ENCODE assay signal across 21 cellular contexts in the genomic region with DNA sequence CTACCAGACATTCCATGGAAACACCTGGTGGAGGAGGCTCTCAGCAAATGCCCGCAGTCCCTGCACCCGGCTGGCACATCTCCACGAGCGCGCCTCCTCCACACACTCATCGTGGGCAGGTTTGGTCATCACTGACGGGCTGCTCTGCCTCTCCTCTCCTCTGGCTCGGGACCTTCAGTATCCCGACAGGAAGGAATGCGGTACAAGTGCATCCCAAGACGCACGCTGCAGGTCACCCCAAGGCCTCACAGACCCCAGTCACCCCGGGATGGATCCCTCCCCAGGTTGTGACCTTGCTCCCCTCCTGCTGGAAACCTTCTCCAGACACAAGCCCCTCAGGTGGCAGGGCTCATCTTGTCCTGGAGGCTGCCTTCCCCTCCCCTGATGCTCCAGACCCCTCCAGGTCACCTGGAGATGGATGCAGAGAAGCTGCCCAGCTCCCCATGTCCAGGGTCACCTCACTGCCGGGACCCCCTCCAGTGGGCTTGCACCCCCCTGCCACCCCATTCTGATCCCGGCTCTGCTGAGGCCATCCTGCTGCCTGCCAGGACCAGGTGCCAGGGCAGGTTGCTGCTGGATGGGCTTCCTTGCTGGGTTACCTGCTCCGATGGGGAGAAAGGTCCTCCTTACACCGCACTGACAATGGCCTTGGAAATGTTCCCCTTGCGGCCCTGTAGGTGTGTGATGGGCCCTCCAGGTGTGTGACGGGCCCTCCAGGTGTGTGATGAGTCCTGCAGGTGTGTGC. TPM values are rescaled to one million over a fixed set of nuclear protein-coding genes. Genes with fewer than 3 reads are reported as not detected.
A peak's percentile ranks its signal among the peaks of the same experiment; 100 is the strongest.
DNase-seq lines count a peak whose midpoint lies in the region; ATAC-seq and TF ChIP-seq lines count a peak whose summit lies in the region.
"Had no signal": no experiment of that assay in that cellular context is flagged by ENCODE, and none has a peak within 500 bp of the region (broad histone marks: within the 10 kb centered on the region; RNA-seq: fewer than 3 reads in every experiment).

No MANE protein-coding gene starts in this region.

- H4K20me1 ChIP-seq in H9 (ENCODE audit: control insufficient read depth, insufficient read depth, insufficient read length), result no peaks in the 10 kb centered on the region

- no peak overlapping the region for H2AK5ac ChIP-seq in H9 (ENCODE audit: insufficient read length, low read length)
- no peak overlapping the region for H2AK5ac ChIP-seq in mesenchymal stem cell (ENCODE audit: low read length, severe bottlenecking)

- no peak overlapping the region for H2AFZ ChIP-seq in H9 (ENCODE audit: low read length)
- no peak overlapping the region for H2AFZ ChIP-seq in mesenchymal stem cell (ENCODE audit: low read depth, low read length)
- H2AFZ ChIP-seq: GM23248, PC-9 had no signal

- H3K9ac ChIP-seq in H9 (ENCODE audit: extremely low read depth, insufficient read length, low read length), result no peak overlapping the region
- H3K9ac ChIP-seq in mesenchymal stem cell (ENCODE audit: low read length), result no peak overlapping the region
- H3K9ac ChIP-seq: GM23248 had no signal

- no peaks in the 10 kb centered on the region; the same call in 1 of the 2 replicates for H3K27me3 Mint-ChIP-seq in H9 (ENCODE audit: low read depth)
- H3K27me3 Mint-ChIP-seq: IgD-negative memory B cell had no signal

- H3K4me1 Mint-ChIP-seq in H9, result 0 out of 4 replicates have a peak, but pooled peaks cover 0 to under 1% of the 10 kb centered on the region in 2 experiments

- H3K23me2 ChIP-seq in H9 (ENCODE audit: insufficient read length, low read depth, low read length, poor library complexity, severe bottlenecking), result no peaks in the 10 kb centered on the region

- H3K27me3 ChIP-seq in cardiac muscle cell (no peaks in the 10 kb centered on the region), H9 (ENCODE audit: insufficient read depth, low read length) (no peaks in the 10 kb centered on the region), mesenchymal stem cell (ENCODE audit: control insufficient read depth in 1 of 2, insufficient read depth in 1 of 2, low read length in 2 of 2) (peaks cover 0 to 5% of the 10 kb centered on the region in 2 experiments), sigmoid colon (peaks cover 0 to 24% (median 12%) of the 10 kb centered on the region in 3 donors)

- intact Hi-C loops in cardiac septum (cut with DNase I) (no loop called here), sigmoid colon (cut with DNase I) (no loop called here)

- no peak overlapping the region for H3K4ac ChIP-seq in H9 (ENCODE audit: low read depth, low read length)
- no peak overlapping the region for H3K4ac ChIP-seq in mesenchymal stem cell (ENCODE audit: low read depth in 1 of 2, low read length in 2 of 2)

- no peaks in the 10 kb centered on the region for H3K9me3 Mint-ChIP-seq in H9
- H3K9me3 Mint-ChIP-seq: IgD-negative memory B cell had no signal

- H3K36me3 ChIP-seq in cardiac muscle cell (no peaks in the 10 kb centered on the region), mesenchymal stem cell (ENCODE audit: control insufficient read depth in 1 of 2, insufficient read depth in 2 of 2, low read depth in 1 of 2, low read length in 2 of 2) (peaks cover 0 to 45% of the 10 kb centered on the region in 2 experiments), sigmoid colon (no peaks in the 10 kb centered on the region)

- no peak for ATAC-seq in HG03196 (IDR thresholded peaks at IDR 0.05; ENCODE audit: unreplicated experiment)
- ATAC-seq in GM18867 (IDR thresholded peaks at IDR 0.05; ENCODE audit: unreplicated experiment), result no peak
- ATAC-seq: HCT116 had no signal

- no peaks in the 10 kb centered on the region for H3K79me2 ChIP-seq in H9 (ENCODE audit: insufficient read depth, low read length)

- H3K56ac ChIP-seq in H9 (ENCODE audit: insufficient read length, low read depth, low read length), result no peak overlapping the region

- H4K8ac ChIP-seq in H9 (replicated peaks; ENCODE audit: insufficient read length, low read depth, low read length) (no peak overlapping the region), mesenchymal stem cell (ENCODE audit: low read length) (no peak overlapping the region)

- TF ChIP-seq POLR2A in sigmoid colon (IDR thresholded peaks at IDR 0.05), result no peak

- H3K18ac ChIP-seq in H9 (ENCODE audit: insufficient read length, low read depth, low read length) (no peak overlapping the region), mesenchymal stem cell (ENCODE audit: low read depth in 1 of 2, low read length in 2 of 2) (no peak overlapping the region)

- H3K9me3 ChIP-seq in cardiac muscle cell (ENCODE audit: low read depth) (no peaks in the 10 kb centered on the region), H9 (ENCODE audit: control insufficient read depth, low read depth, low read length) (no peaks in the 10 kb centered on the region), mesenchymal stem cell (ENCODE audit: control insufficient read depth, low read length) (no peaks in the 10 kb centered on the region), sigmoid colon (no peaks in the 10 kb centered on the region)

- H3K4me1 ChIP-seq in cardiac muscle cell (ENCODE audit: low read depth) (peaks cover 11% of the 10 kb centered on the region), H9 (ENCODE audit: insufficient read depth, low read length) (no peaks in the 10 kb centered on the region), mesenchymal stem cell (ENCODE audit: control insufficient read depth, insufficient read depth, low read depth, low read length) (peaks cover 9% of the 10 kb centered on the region), sigmoid colon (peaks cover 0 to 11% (median 4%) of the 10 kb centered on the region in 4 donors)

- no peak overlapping the region for H4K5ac ChIP-seq in H9 (ENCODE audit: insufficient read length, low read depth, low read length)

- H3K23ac ChIP-seq in H9 (ENCODE audit: insufficient read length, low read depth, low read length) (no peak overlapping the region), mesenchymal stem cell (ENCODE audit: low read length in 2 of 2) (no peak overlapping the region)

- H2BK20ac ChIP-seq in H9 (ENCODE audit: low read depth, low read length, poor library complexity, severe bottlenecking), result no peak overlapping the region

- no peak overlapping the region for H2BK5ac ChIP-seq in H9 (ENCODE audit: insufficient read length, low read length)
- H2BK5ac ChIP-seq in mesenchymal stem cell (ENCODE audit: low read depth, low read length, poor library complexity, severe bottlenecking), result no peak overlapping the region

- H3K4me2 ChIP-seq in H9 (ENCODE audit: insufficient read depth, insufficient read length, low read length) (no peak overlapping the region), mesenchymal stem cell (ENCODE audit: low read length, poor library complexity, severe bottlenecking) (no peak overlapping the region)
- H3K4me2 ChIP-seq: PC-9 had no signal

- H3K79me1 ChIP-seq in H9 (ENCODE audit: insufficient read depth, low read depth, low read length, poor library complexity, severe bottlenecking) (no peaks in the 10 kb centered on the region), mesenchymal stem cell (replicated peaks; ENCODE audit: low read length, poor library complexity, severe bottlenecking) (peaks cover 4% of the 10 kb centered on the region)

- H2BK15ac ChIP-seq in H9 (ENCODE audit: low read depth, low read length) (no peak overlapping the region), mesenchymal stem cell (ENCODE audit: low read depth, poor library complexity, severe bottlenecking) (no peak overlapping the region)

- H3K36me3 Mint-ChIP-seq in H9 (ENCODE audit: insufficient read depth in 1 of 3, low read depth in 3 of 3), result no peaks in the 10 kb centered on the region
- H3K36me3 Mint-ChIP-seq: IgD-negative memory B cell had no signal

- TF ChIP-seq CTCF in cardiac muscle cell (IDR thresholded peaks at IDR 0.05; ENCODE audit: low read depth, low read length), result no peak
- no peak for TF ChIP-seq CTCF in H9 (conservative IDR thresholded peaks at IDR 0.05)
- no peak for TF ChIP-seq CTCF in sigmoid colon (IDR thresholded peaks at IDR 0.05)

- H3T11ph ChIP-seq in H9 (ENCODE audit: low read length), result no peak overlapping the region

- no peak overlapping the region for H3K4me3 Mint-ChIP-seq in H9
- H3K4me3 Mint-ChIP-seq: IgD-negative memory B cell had no signal

- H3K14ac ChIP-seq in H9 (ENCODE audit: insufficient read depth, low read length) (peak overlapping the region; percentile 31; the same call in 1 of the 2 replicates), mesenchymal stem cell (ENCODE audit: low read length in 2 of 2) (no peak overlapping the region)

- H4K91ac ChIP-seq in H9 (ENCODE audit: insufficient read length, low read depth, low read length) (no peak overlapping the region), mesenchymal stem cell (ENCODE audit: low read length) (peak overlapping the region; percentile 65)

- no peak overlapping the region for H3K4me3 ChIP-seq in cardiac muscle cell
- H3K4me3 ChIP-seq in mesenchymal stem cell (ENCODE audit: insufficient read depth in 1 of 2, low read depth in 1 of 2, low read length in 2 of 2), result no peak overlapping the region
- H3K4me3 ChIP-seq in sigmoid colon, result no peak overlapping the region
- H3K4me3 ChIP-seq: GM23248, PC-9 had no signal

- WGBS in H9 (ENCODE audit: extremely low coverage, insufficient read length, low lambda C conversion rate), result no CpG with 5 or more reads among the region's 19 CpGs
- 94% methylated on average over 18 of the region's 19 CpGs for WGBS in mesenchymal stem cell
- 92 to 94% methylated on average over 19 of the region's 19 CpGs for WGBS in sigmoid colon, 2 donors

- H3K27ac ChIP-seq in cardiac muscle cell (peak overlapping the region; percentile 62), H9 (ENCODE audit: insufficient read length, low read depth, low read length) (no peak overlapping the region), mesenchymal stem cell (ENCODE audit: low read length, poor library complexity, severe bottlenecking) (no peak overlapping the region), sigmoid colon (no peak overlapping the region)
- H3K27ac ChIP-seq: C4-2B, GM23248, PC-9 had no signal

- TF ChIP-seq EP300 in sigmoid colon (IDR thresholded peaks at IDR 0.05), result no peak

- H2BK12ac ChIP-seq in H9 (ENCODE audit: insufficient read length, low read depth, low read length), result no peak overlapping the region
- H2BK12ac ChIP-seq in mesenchymal stem cell (ENCODE audit: low read length in 2 of 2), result peak overlapping the region in 1 of 2 experiments; percentile 86

- DNase-seq in cardiac muscle cell (ENCODE audit: low read depth in 1 of 2, low spot score in 1 of 2), result no peak
- no peak for DNase-seq in cardiac septum (ENCODE audit: low spot score)
- no peak for DNase-seq in H9
- DNase-seq in mesenchymal stem cell, result no peak
- DNase-seq in sigmoid colon, result peak; percentile 48
- DNase-seq in DMS79 (lab: John Stamatoyannopoulos, UW), result no peak
- DNase-seq: EL, GM23248, NCI-H1105, NCI-H146, NCI-H2029, NCI-H226, NCI-H510A treated with DMSO at 0.1 percent for 48 hours, NCI-H748 treated with DMSO at 0.1 percent for 48 hours, PC-9, RPMI8226 had no signal

- no peak overlapping the region for H3K27ac Mint-ChIP-seq in H9

- H2BK120ac ChIP-seq in H9 (ENCODE audit: low read depth, low read length, poor library complexity, severe bottlenecking) (no peak overlapping the region), mesenchymal stem cell (ENCODE audit: low read depth, low read length) (no peak overlapping the region)

RNA-seq across cellular contexts. Expression of a gene that starts 29.9 kb away (rescaled TPM):
- 0.04 TPM in 1 of 2 replicates, not detected in the other for total RNA-seq in cardiac muscle cell
- polyA plus RNA-seq in cardiac muscle cell, result 0.35 TPM in 1 of 2 replicates, not detected in the other
- 0.40 TPM for total RNA-seq in cardiac septum
- total RNA-seq in H9 (2021), result 0.15 and 0.55 TPM in 2 replicates
- polyA plus RNA-seq in mesenchymal stem cell (2013, experiment 1 of 2), result 0.43 TPM
- polyA plus RNA-seq in mesenchymal stem cell (2013, experiment 2 of 2), result 0.45 TPM
- total RNA-seq in sigmoid colon, result 10 to 100 TPM in 1 of 4 donors, under 1 TPM in 2, not detected in 1; 0.71 to 11.9 (median 0.81) TPM
- 1 to 10 TPM in 1 of 3 donors, under 1 TPM in 1, not detected in 1; 0.23 to 1.2 TPM for polyA plus RNA-seq in sigmoid colon
- total RNA-seq: GM23248 had no signal
